In genomic region chr2:238709324-238709723, GRCh38 we compare ENCODE assay signal across 20 cellular contexts.
"Had no signal": no experiment of that assay in that cellular context is flagged by ENCODE, and none has a peak within 500 bp of the region (broad histone marks: within the 10 kb centered on the region; RNA-seq: fewer than 3 reads in every experiment).

No MANE protein-coding gene starts in this region.

- H3K27ac Mint-ChIP-seq: activated T-helper 17 cell treated with anti-CD3 and anti-CD28 coated beads, Interleukin-2, amount 50 U/mL, for 72 hours; stimulated activated memory B cell treated with anti-CD40 and anti-IgM and Interleukin-4, amounts not matched to agents 10 μg/mL and 1 μg/mL and 100 μg/mL, for 72 hours; T-helper 17 cell; type B pancreatic cell; WTC11 had no signal

- H3K27me3 ChIP-seq: body of pancreas, pancreas had no signal

- H3K9me3 ChIP-seq: body of pancreas, gastrocnemius medialis, pancreas, spleen had no signal

- ATAC-seq: activated T-helper 17 cell treated with anti-CD3 and anti-CD28 coated beads, Interleukin-2, amount 50 U/mL, for 72 hours; body of pancreas; gastrocnemius medialis; left lobe of liver; pancreas; stimulated activated memory B cell treated with anti-CD40 and anti-IgM and Interleukin-4, amounts not matched to agents 10 μg/mL and 1 μg/mL and 100 μg/mL, for 72 hours; T-helper 17 cell; WTC11 had no signal

- H3K4me3 Mint-ChIP-seq: activated T-helper 17 cell treated with anti-CD3 and anti-CD28 coated beads, Interleukin-2, amount 50 U/mL, for 72 hours; neural crest cell; stimulated activated memory B cell treated with anti-CD40 and anti-IgM and Interleukin-4, amounts not matched to agents 10 μg/mL and 1 μg/mL and 100 μg/mL, for 72 hours; T-helper 17 cell; type B pancreatic cell; WTC11 had no signal

- H3K4me1 Mint-ChIP-seq: activated T-helper 17 cell treated with anti-CD3 and anti-CD28 coated beads, Interleukin-2, amount 50 U/mL, for 72 hours; neural crest cell; stimulated activated memory B cell treated with anti-CD40 and anti-IgM and Interleukin-4, amounts not matched to agents 10 μg/mL and 1 μg/mL and 100 μg/mL, for 72 hours; T-helper 17 cell; WTC11 had no signal

- H3K9me3 Mint-ChIP-seq: activated T-helper 17 cell treated with anti-CD3 and anti-CD28 coated beads, Interleukin-2, amount 50 U/mL, for 72 hours; stimulated activated memory B cell treated with anti-CD40 and anti-IgM and Interleukin-4, amounts not matched to agents 10 μg/mL and 1 μg/mL and 100 μg/mL, for 72 hours; type B pancreatic cell had no signal

- H3K4me3 ChIP-seq: body of pancreas, gastrocnemius medialis, pancreas, spleen had no signal

- H3K36me3 ChIP-seq: gastrocnemius medialis, pancreas, spleen had no signal

- H3K4me1 ChIP-seq: body of pancreas, gastrocnemius medialis, pancreas, spleen had no signal

- DNase-seq: activated CD4-positive, alpha-beta T cell treated with anti-CD3 and anti-CD28 coated beads for 48 hours; activated CD8-positive, alpha-beta memory T cell treated with anti-CD3 and anti-CD28 coated beads for 24 hours; activated naive CD4-positive, alpha-beta T cell treated with anti-CD3 and anti-CD28 coated beads, Interleukin-2, amount 50 U/mL, for 16 hours; activated T-cell treated with anti-CD3 and anti-CD28 coated beads for 4 hours; body of pancreas; dermis blood vessel endothelial cell; gastrocnemius medialis; islet precursor cell; mesendoderm; pancreas; right cardiac atrium; spleen; stimulated activated CD4-positive, alpha-beta T cell treated with anti-CD3 and anti-CD28 coated beads, Interleukin-1b, Interleukin-23, amount 100 ng/mL, for 48 hours; T-helper 17 cell had no signal

- H3K27ac ChIP-seq: body of pancreas, gastrocnemius medialis, pancreas, spleen had no signal

- H3K36me3 Mint-ChIP-seq: stimulated activated memory B cell treated with anti-CD40 and anti-IgM and Interleukin-4, amounts not matched to agents 10 μg/mL and 1 μg/mL and 100 μg/mL, for 72 hours; type B pancreatic cell; WTC11 had no signal
